Comparison of ENCODE assay signal across 15 cellular contexts in the genomic region with DNA sequence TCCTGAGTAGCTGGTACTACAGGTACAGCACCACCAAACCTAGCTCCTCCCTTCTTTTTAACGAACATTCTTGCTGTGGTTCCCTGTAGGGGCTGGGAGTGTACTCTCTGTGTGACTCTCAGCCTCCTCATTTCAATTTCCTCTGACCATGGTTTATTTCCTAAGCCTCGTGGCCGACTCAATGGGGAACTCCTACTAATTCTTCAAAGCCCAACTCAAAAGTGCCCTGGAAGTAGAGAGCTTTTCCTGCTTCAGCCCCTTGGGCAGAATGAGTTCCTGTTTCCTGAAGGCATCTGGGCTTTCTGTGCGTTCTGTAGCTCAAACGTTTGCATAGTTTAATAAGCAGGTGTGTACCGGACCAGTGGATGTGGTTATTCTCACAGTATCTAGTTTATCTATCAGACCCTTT.
DNase-seq lines count a peak whose midpoint lies in the region; ATAC-seq and TF ChIP-seq lines count a peak whose summit lies in the region.
"Had no signal": no experiment of that assay in that cellular context is flagged by ENCODE, and none has a peak within 500 bp of the region (broad histone marks: within the 10 kb centered on the region; RNA-seq: fewer than 3 reads in every experiment).

No MANE protein-coding gene starts in this region.

- no peak for TF ChIP-seq EP300 in upper lobe of left lung (IDR thresholded peaks at IDR 0.05)

- no peaks in the 10 kb centered on the region for H3K9me3 Mint-ChIP-seq in activated naive CD4-positive, alpha-beta T cell treated with anti-CD3 and anti-CD28 coated beads for 36 hours
- H3K9me3 Mint-ChIP-seq in endodermal cell (no peaks in the 10 kb centered on the region), type B pancreatic cell (no peaks in the 10 kb centered on the region)

- peak overlapping the region; percentile 3 for H3K27ac Mint-ChIP-seq in activated naive CD4-positive, alpha-beta T cell treated with anti-CD3 and anti-CD28 coated beads for 36 hours
- peak overlapping the region; percentile 38 for H3K27ac Mint-ChIP-seq in endodermal cell
- H3K27ac Mint-ChIP-seq in type B pancreatic cell, result peak overlapping the region; percentile 66

- H3K9ac ChIP-seq in endodermal cell (ENCODE audit: extremely low read depth, low read length, poor library complexity, severe bottlenecking), result no peak overlapping the region

- intact Hi-C loops in activated naive CD4-positive, alpha-beta T cell treated with anti-CD3 and anti-CD28 coated beads for 36 hours (cut with micrococcal nuclease), result loop anchor here (1.0 kb wide), 1 partner anchor 9 kb away; no protein-coding TSS in a partner anchor

- no peaks in the 10 kb centered on the region for H3K9me3 ChIP-seq in endodermal cell (ENCODE audit: control insufficient read depth, low read length)
- H3K9me3 ChIP-seq in upper lobe of left lung, result no peaks in the 10 kb centered on the region
- H3K9me3 ChIP-seq: spleen had no signal

- 58 to 61% methylated on average over 5 to 6 of the region's 6 CpGs for WGBS in endodermal cell (ENCODE audit: insufficient coverage in 1 of 2, insufficient read length in 1 of 2), 2 experiments
- 42 to 75% methylated on average over 6 of the region's 6 CpGs for WGBS in upper lobe of left lung, 2 donors

- H3K36me3 ChIP-seq in endodermal cell (ENCODE audit: control insufficient read depth, insufficient read depth, low read length), result no peaks in the 10 kb centered on the region
- H3K36me3 ChIP-seq in upper lobe of left lung, result no peaks in the 10 kb centered on the region
- H3K36me3 ChIP-seq: spleen had no signal

- CTCF ChIA-PET in activated naive CD4-positive, alpha-beta T cell treated with anti-CD3 and anti-CD28 coated beads for 36 hours (lab: Charles Lee), result interaction anchor here (1.2 to 1.7 kb wide), 2 partner anchors 10 to 11 kb away, joined by 3 to 5 read pairs; no protein-coding TSS in a partner anchor

- ATAC-seq in upper lobe of left lung (ENCODE audit: low FRiP score in 2 of 2) (no peak), HG03432 (IDR thresholded peaks at IDR 0.05; ENCODE audit: unreplicated experiment) (no peak)
- ATAC-seq: GM12878 had no signal

- TF ChIP-seq POLR2A in upper lobe of left lung (IDR thresholded peaks at IDR 0.05), result no peak

- H3K4me3 Mint-ChIP-seq in activated naive CD4-positive, alpha-beta T cell treated with anti-CD3 and anti-CD28 coated beads for 36 hours, result no peak overlapping the region
- H3K4me3 Mint-ChIP-seq in endodermal cell (no peak overlapping the region), type B pancreatic cell (peak overlapping the region; percentile 26)

- DNase-seq in activated naive CD4-positive, alpha-beta T cell treated with anti-CD3 and anti-CD28 coated beads for 36 hours, result peak; percentile 43
- DNase-seq in activated naive CD4-positive, alpha-beta T cell (lab: John Stamatoyannopoulos, UW), result no peak
- DNase-seq in NAMALWA (ENCODE audit: low spot score), result peak; percentile 47
- DNase-seq in endodermal cell, result no peak
- no peak for DNase-seq in type B pancreatic cell (ENCODE audit: extremely low spot score, unreplicated experiment)
- no peak for DNase-seq in upper lobe of left lung
- DNase-seq in EL, result no peak
- DNase-seq: activated CD4-positive, CD25-positive, alpha-beta regulatory T cell treated with anti-CD3 and anti-CD28 coated beads, Interleukin-2, amount 50 U/mL, for 72 hours; effector CD8-positive, alpha-beta T cell; foreskin fibroblast; mammary epithelial cell; NCI-H2171 treated with DMSO at 0.1 percent for 48 hours; spleen had no signal

- no peaks in the 10 kb centered on the region for H3K27me3 Mint-ChIP-seq in activated naive CD4-positive, alpha-beta T cell treated with anti-CD3 and anti-CD28 coated beads for 36 hours (ENCODE audit: low read depth)
- H3K27me3 Mint-ChIP-seq in endodermal cell (ENCODE audit: insufficient read depth) (peaks cover 18% of the 10 kb centered on the region), type B pancreatic cell (peaks cover 3% of the 10 kb centered on the region)

- no peaks in the 10 kb centered on the region for H3K27me3 ChIP-seq in endodermal cell (ENCODE audit: control insufficient read depth, insufficient read depth, low read length, poor library complexity, severe bottlenecking)
- peaks cover 0 to 18% (median 8%) of the 10 kb centered on the region in 4 donors for H3K27me3 ChIP-seq in upper lobe of left lung

- H3K27ac ChIP-seq in endodermal cell (ENCODE audit: low read depth, low read length) (no peak overlapping the region), upper lobe of left lung (no peak overlapping the region)

- TF ChIP-seq CTCF in endodermal cell (conservative IDR thresholded peaks at IDR 0.05) (no peak), type B pancreatic cell (conservative IDR thresholded peaks at IDR 0.05) (no peak), upper lobe of left lung (IDR thresholded peaks at IDR 0.05) (no peak)

- H3K4me1 ChIP-seq in endodermal cell (ENCODE audit: control insufficient read depth, insufficient read depth, low read length) (peaks cover 29% of the 10 kb centered on the region), upper lobe of left lung (peaks cover 14 to 17% (median 16%) of the 10 kb centered on the region in 4 donors)

- H3K4me3 ChIP-seq in endodermal cell (ENCODE audit: low read length), result no peak overlapping the region
- no peak overlapping the region for H3K4me3 ChIP-seq in upper lobe of left lung
- H3K4me3 ChIP-seq: GM12878, spleen had no signal

- no peaks in the 10 kb centered on the region for H3K36me3 Mint-ChIP-seq in activated naive CD4-positive, alpha-beta T cell treated with anti-CD3 and anti-CD28 coated beads for 36 hours (ENCODE audit: low read depth)
- H3K36me3 Mint-ChIP-seq in endodermal cell (ENCODE audit: low read depth), result no peaks in the 10 kb centered on the region
- no peaks in the 10 kb centered on the region for H3K36me3 Mint-ChIP-seq in type B pancreatic cell

- peaks cover 66% of the 10 kb centered on the region for H3K4me1 Mint-ChIP-seq in activated naive CD4-positive, alpha-beta T cell treated with anti-CD3 and anti-CD28 coated beads for 36 hours (ENCODE audit: low read depth)
- H3K4me1 Mint-ChIP-seq in endodermal cell (peaks cover 54% of the 10 kb centered on the region), type B pancreatic cell (ENCODE audit: unreplicated experiment) (peaks cover 55% of the 10 kb centered on the region)

Comparison
In these comparisons a context has a peak if more than half of its experiments do, and no peak if none do; other contexts are left out.
1. DNase-seq: peak in activated naive CD4-positive, alpha-beta T cell treated with anti-CD3 and anti-CD28 coated beads for 36 hours (single experiment) and NAMALWA (single experiment); none in activated naive CD4-positive, alpha-beta T cell (0 of 4), endodermal cell (single experiment), type B pancreatic cell (single experiment), upper lobe of left lung (0 of 2) and EL (single experiment).
2. H3K27ac Mint-ChIP-seq: peak in every context shown above with its lines; median percentile 66 in type B pancreatic cell; 38 in endodermal cell; 3 in activated naive CD4-positive, alpha-beta T cell treated with anti-CD3 and anti-CD28 coated beads for 36 hours.